Comparison of ENCODE assay signal across 9 cellular contexts in the genomic region with DNA sequence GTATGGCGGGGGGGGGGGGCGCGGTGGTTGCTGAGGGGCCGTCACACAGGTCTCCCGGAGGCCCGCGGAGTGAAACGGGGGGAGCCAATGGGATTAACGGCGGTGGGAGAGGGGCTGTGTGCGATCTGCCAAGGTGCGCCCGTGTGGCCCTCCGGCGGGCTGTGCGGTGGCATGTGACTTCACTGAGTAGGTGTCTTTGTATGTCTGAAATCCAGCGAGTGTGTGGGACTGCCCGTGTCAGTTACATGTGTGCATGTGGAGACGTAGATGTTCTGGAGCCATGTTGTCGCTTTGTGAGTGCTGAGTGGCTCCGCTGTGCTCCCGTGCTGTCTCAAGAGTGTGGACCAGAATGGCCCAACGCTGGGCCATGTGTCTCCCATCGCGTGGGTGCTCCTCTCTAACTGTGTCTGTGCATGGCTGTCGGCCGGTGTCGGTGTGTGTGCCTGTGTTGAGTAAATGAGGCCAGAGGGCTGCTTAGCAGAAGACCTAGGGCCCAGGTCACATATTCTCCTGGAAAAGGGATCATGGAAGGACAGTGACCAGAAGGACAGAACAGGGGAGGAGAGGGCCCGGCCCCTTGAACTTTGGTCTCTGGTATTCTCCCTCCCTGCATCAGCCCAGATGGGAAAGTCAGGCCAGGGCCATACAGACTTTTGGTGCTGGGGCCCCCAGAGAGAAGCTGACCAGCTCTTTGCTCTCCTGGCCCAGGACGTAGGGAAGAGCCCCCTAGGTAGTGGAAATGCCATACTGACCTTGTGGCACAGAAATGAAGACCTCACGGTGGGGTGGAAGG. TPM values are rescaled to one million over a fixed set of nuclear protein-coding genes. Genes with fewer than 3 reads are reported as not detected.
A peak's percentile ranks its signal among the peaks of the same experiment; 100 is the strongest.
DNase-seq lines count a peak whose midpoint lies in the region; ATAC-seq lines count a peak whose summit lies in the region.
"Had no signal": no experiment of that assay in that cellular context is flagged by ENCODE, and none has a peak within 500 bp of the region (broad histone marks: within the 10 kb centered on the region; RNA-seq: fewer than 3 reads in every experiment).

No MANE protein-coding gene starts in this region.

- H3K27ac Mint-ChIP-seq in activated T-helper 2 cell treated with anti-CD3 and anti-CD28 coated beads, Interferon-gamma antibody, Interleukin-2, Interleukin-4, amounts not matched to agents 10 μg/mL and 5 μg/mL and 100 μg/mL, durations not matched to agents 14 hours and 24 hours and 36 hours, result peak overlapping the region; percentile 78

- H3K9me3 Mint-ChIP-seq in activated T-cell treated with anti-CD3 and anti-CD28 coated beads, Interleukin-2, amount 50 U/mL, for 4 hours, result no peaks in the 10 kb centered on the region
- H3K9me3 Mint-ChIP-seq in activated T-helper 2 cell treated with anti-CD3 and anti-CD28 coated beads, Interferon-gamma antibody, Interleukin-2, Interleukin-4, amounts not matched to agents 10 μg/mL and 5 μg/mL and 100 μg/mL, durations not matched to agents 14 hours and 24 hours and 36 hours, result no peaks in the 10 kb centered on the region

- peaks cover 49% of the 10 kb centered on the region for H3K4me1 Mint-ChIP-seq in activated T-cell treated with anti-CD3 and anti-CD28 coated beads, Interleukin-2, amount 50 U/mL, for 4 hours (ENCODE audit: low read depth)
- H3K4me1 Mint-ChIP-seq in activated T-helper 2 cell treated with anti-CD3 and anti-CD28 coated beads, Interferon-gamma antibody, Interleukin-2, Interleukin-4, amounts not matched to agents 10 μg/mL and 5 μg/mL and 100 μg/mL, durations not matched to agents 14 hours and 24 hours and 36 hours (ENCODE audit: low read depth), result peaks cover 53% of the 10 kb centered on the region

- peaks cover 26% of the 10 kb centered on the region for H3K36me3 ChIP-seq in skeletal muscle satellite cell (ENCODE audit: insufficient read depth, low read length)

- intact Hi-C loops in activated T-helper 2 cell treated with anti-CD3 and anti-CD28 coated beads, Interferon-gamma antibody, Interleukin-2, Interleukin-4, amounts not matched to agents 10 μg/mL and 5 μg/mL and 100 μg/mL, durations not matched to agents 14 hours and 24 hours and 36 hours (cut with micrococcal nuclease), result loop anchor here (5.0 kb wide), 1 partner anchor 60 kb away; the partner anchor contains the start of gene P3H3

- H3K27me3 ChIP-seq in skeletal muscle satellite cell (ENCODE audit: control insufficient read depth, insufficient read depth, low read length), result no peaks in the 10 kb centered on the region
- H3K27me3 ChIP-seq: adrenal gland had no signal

- H3K27me3 Mint-ChIP-seq in activated T-cell treated with anti-CD3 and anti-CD28 coated beads, Interleukin-2, amount 50 U/mL, for 4 hours (ENCODE audit: low read depth), result peaks cover 35% of the 10 kb centered on the region
- H3K27me3 Mint-ChIP-seq in activated T-helper 2 cell treated with anti-CD3 and anti-CD28 coated beads, Interferon-gamma antibody, Interleukin-2, Interleukin-4, amounts not matched to agents 10 μg/mL and 5 μg/mL and 100 μg/mL, durations not matched to agents 14 hours and 24 hours and 36 hours (ENCODE audit: low read depth), result peaks cover 11% of the 10 kb centered on the region

- peak overlapping the region; percentile 86 for H3K9ac ChIP-seq in skeletal muscle satellite cell (ENCODE audit: low read depth, low read length)

- H3K4me2 ChIP-seq in skeletal muscle satellite cell (ENCODE audit: low read length), result peak overlapping the region; percentile 93

- ATAC-seq in activated T-cell treated with anti-CD3 and anti-CD28 coated beads, Interleukin-2, amount 50 U/mL, for 4 hours, result no peak
- ATAC-seq in HG03457 (IDR thresholded peaks at IDR 0.05; ENCODE audit: unreplicated experiment), result no peak

- peaks cover 45% of the 10 kb centered on the region for H3K4me1 ChIP-seq in skeletal muscle satellite cell (ENCODE audit: control insufficient read depth, insufficient read depth, low read length)

- H3K9me3 ChIP-seq in skeletal muscle satellite cell (replicated peaks; ENCODE audit: low read length), result no peaks in the 10 kb centered on the region
- H3K9me3 ChIP-seq: adrenal gland had no signal

- peaks cover 2% of the 10 kb centered on the region for H3K36me3 Mint-ChIP-seq in activated T-cell treated with anti-CD3 and anti-CD28 coated beads, Interleukin-2, amount 50 U/mL, for 4 hours (ENCODE audit: insufficient read depth)
- H3K36me3 Mint-ChIP-seq in activated T-helper 2 cell treated with anti-CD3 and anti-CD28 coated beads, Interferon-gamma antibody, Interleukin-2, Interleukin-4, amounts not matched to agents 10 μg/mL and 5 μg/mL and 100 μg/mL, durations not matched to agents 14 hours and 24 hours and 36 hours (ENCODE audit: low read depth), result peaks cover 43% of the 10 kb centered on the region

- H3K4me3 ChIP-seq in iPS-11a (ENCODE audit: low read depth, low read length) (peak overlapping the region; percentile 72), skeletal muscle satellite cell (ENCODE audit: low read length) (peak overlapping the region; percentile 98)

- no peak for DNase-seq in activated T-cell treated with anti-CD3 and anti-CD28 coated beads, Interleukin-2, amount 50 U/mL, for 4 hours
- DNase-seq in activated T-cell treated with anti-CD3 and anti-CD28 coated beads, Interleukin-2, amount 50 U/mL, for 48 hours, result no peak
- DNase-seq in activated T-helper 2 cell treated with anti-CD3 and anti-CD28 coated beads, Interferon-gamma antibody, Interleukin-2, Interleukin-4, amounts not matched to agents 10 μg/mL and 5 μg/mL and 100 μg/mL, durations not matched to agents 14 hours and 24 hours and 36 hours (ENCODE audit: low spot score), result no peak
- no peak for DNase-seq in NCI-H345 (lab: John Stamatoyannopoulos, UW)
- DNase-seq in GDM1 (lab: John Stamatoyannopoulos, UW), result no peak

- H3K4me3 Mint-ChIP-seq in activated T-cell treated with anti-CD3 and anti-CD28 coated beads, Interleukin-2, amount 50 U/mL, for 4 hours, result peak overlapping the region; percentile 76
- H3K4me3 Mint-ChIP-seq in activated T-helper 2 cell treated with anti-CD3 and anti-CD28 coated beads, Interferon-gamma antibody, Interleukin-2, Interleukin-4, amounts not matched to agents 10 μg/mL and 5 μg/mL and 100 μg/mL, durations not matched to agents 14 hours and 24 hours and 36 hours (ENCODE audit: low read depth), result peak overlapping the region; percentile 86

RNA-seq across cellular contexts. Expression of gene PTMS, which starts 1.6 kb away (rescaled TPM):
- total RNA-seq in activated T-cell treated with anti-CD3 and anti-CD28 coated beads, Interleukin-2, amount 50 U/mL, for 4 hours, result 10 to 100 TPM; 26.3 to 32.6 (median 29.4) TPM
- 235 and 262 TPM in 2 replicates for total RNA-seq in activated T-helper 2 cell treated with anti-CD3 and anti-CD28 coated beads, Interferon-gamma antibody, Interleukin-2, Interleukin-4, amounts not matched to agents 10 μg/mL and 5 μg/mL and 100 μg/mL, durations not matched to agents 14 hours and 24 hours and 36 hours
- 50.5 and 63.9 TPM in 2 replicates for total RNA-seq in skeletal muscle satellite cell (2012; rRNA removed)

RNA-seq across cellular contexts. Expression of gene LAG3, which starts 4.5 kb away (rescaled TPM):
- total RNA-seq in activated T-cell treated with anti-CD3 and anti-CD28 coated beads, Interleukin-2, amount 50 U/mL, for 4 hours, result 100 to 1,000 TPM in 1 of 3 donors, 10 to 100 TPM in 2; 71.1 to 125 (median 86.4) TPM
- 215 and 223 TPM in 2 replicates for total RNA-seq in activated T-helper 2 cell treated with anti-CD3 and anti-CD28 coated beads, Interferon-gamma antibody, Interleukin-2, Interleukin-4, amounts not matched to agents 10 μg/mL and 5 μg/mL and 100 μg/mL, durations not matched to agents 14 hours and 24 hours and 36 hours
- total RNA-seq in skeletal muscle satellite cell (2012; rRNA removed), result under 0.01 TPM in 1 of 2 replicates, not detected in the other

RNA-seq across cellular contexts. Expression of gene MLF2, which starts 14.8 kb away (rescaled TPM):
- 100 to 1,000 TPM; 185 to 199 (median 189) TPM for total RNA-seq in activated T-cell treated with anti-CD3 and anti-CD28 coated beads, Interleukin-2, amount 50 U/mL, for 4 hours
- 162 and 172 TPM in 2 replicates for total RNA-seq in activated T-helper 2 cell treated with anti-CD3 and anti-CD28 coated beads, Interferon-gamma antibody, Interleukin-2, Interleukin-4, amounts not matched to agents 10 μg/mL and 5 μg/mL and 100 μg/mL, durations not matched to agents 14 hours and 24 hours and 36 hours
- total RNA-seq in skeletal muscle satellite cell (2012; rRNA removed), result 140 and 177 TPM in 2 replicates

RNA-seq across cellular contexts. Expression of gene CD4, which starts 21.5 kb away (rescaled TPM):
- total RNA-seq in activated T-cell treated with anti-CD3 and anti-CD28 coated beads, Interleukin-2, amount 50 U/mL, for 4 hours, result 10 to 100 TPM; 42.0 to 76.9 (median 51.4) TPM
- total RNA-seq in activated T-helper 2 cell treated with anti-CD3 and anti-CD28 coated beads, Interferon-gamma antibody, Interleukin-2, Interleukin-4, amounts not matched to agents 10 μg/mL and 5 μg/mL and 100 μg/mL, durations not matched to agents 14 hours and 24 hours and 36 hours, result 354 and 368 TPM in 2 replicates
- not detected in 2 replicates for total RNA-seq in skeletal muscle satellite cell (2012; rRNA removed)

RNA-seq across cellular contexts. Expression of gene COPS7A, which starts 43.9 kb away (rescaled TPM):
- total RNA-seq in activated T-cell treated with anti-CD3 and anti-CD28 coated beads, Interleukin-2, amount 50 U/mL, for 4 hours, result 10 to 100 TPM; 46.5 to 54.4 (median 48.1) TPM
- total RNA-seq in activated T-helper 2 cell treated with anti-CD3 and anti-CD28 coated beads, Interferon-gamma antibody, Interleukin-2, Interleukin-4, amounts not matched to agents 10 μg/mL and 5 μg/mL and 100 μg/mL, durations not matched to agents 14 hours and 24 hours and 36 hours, result 33.0 and 35.6 TPM in 2 replicates
- total RNA-seq in skeletal muscle satellite cell (2012; rRNA removed), result 95.3 and 114 TPM in 2 replicates
